Comparison of ENCODE assay signal across 8 cellular contexts in genomic region chr20:25297141-25297905, GRCh38. TPM values are rescaled to one million over a fixed set of nuclear protein-coding genes. Genes with fewer than 3 reads are reported as not detected.
A peak's percentile ranks its signal among the peaks of the same experiment; 100 is the strongest.
DNase-seq lines count a peak whose midpoint lies in the region; ATAC-seq and TF ChIP-seq lines count a peak whose summit lies in the region.

No MANE protein-coding gene starts in this region.

- 0 out of 2 replicates have a peak overlapping the region, but pooled peaks have one; percentile 30 for H3K27ac ChIP-seq in BLaER1
- no peak overlapping the region for H3K27ac ChIP-seq in SJCRH30
- H3K27ac ChIP-seq in SK-N-SH (ENCODE audit: low read depth in 2 of 2, low read length in 1 of 2) = no peak overlapping the region; a peak in 1 of 4 replicates
- no peak overlapping the region for H3K27ac ChIP-seq in psoas muscle

- TF ChIP-seq RAD21 in SK-N-SH (IDR thresholded peaks at IDR 0.05; ENCODE audit: low read length) = no peak

- H3K9ac ChIP-seq in BLaER1 = 0 out of 2 replicates have a peak overlapping the region, but pooled peaks have one; percentile 6
- no peak overlapping the region for H3K9ac ChIP-seq in SK-N-SH

- TF ChIP-seq CTCF in choroid plexus epithelial cell (conservative IDR thresholded peaks at IDR 0.05; ENCODE audit: low read depth, low read length) (no peak), SK-N-SH (IDR thresholded peaks at IDR 0.05) (no peak), psoas muscle (IDR thresholded peaks at IDR 0.05) (no peak)

- H3K4me1 ChIP-seq in BLaER1 (0 out of 2 replicates have a peak, but pooled peaks cover 7% of the 10 kb centered on the region), SJCRH30 (peaks cover 55% of the 10 kb centered on the region), SK-N-SH (ENCODE audit: control insufficient read depth in 1 of 2, insufficient read depth in 2 of 2, low read depth in 1 of 2, low read length in 1 of 2) (peaks cover 3 to 24% of the 10 kb centered on the region in 2 experiments; a peak in 1 of 4 replicates), psoas muscle (peaks cover 28% of the 10 kb centered on the region)

- intact Hi-C loops in psoas muscle (cut with DNase I) = no loop called here

- H3K4me3 ChIP-seq in BLaER1 = no peak overlapping the region
- H3K4me3 ChIP-seq in choroid plexus epithelial cell (ENCODE audit: low read depth, low read length) = no peak overlapping the region
- H3K4me3 ChIP-seq in SJCRH30 = no peak overlapping the region
- no peak overlapping the region for H3K4me3 ChIP-seq in SK-N-SH (ENCODE audit: low read depth in 2 of 2, low read length in 1 of 2)
- no peak overlapping the region for H3K4me3 ChIP-seq in psoas muscle

- H4K20me1 ChIP-seq in BLaER1 (peaks cover 18% of the 10 kb centered on the region), SK-N-SH (ENCODE audit: insufficient read depth) (no peaks in the 10 kb centered on the region; the same call in 1 of the 2 replicates)

- no peaks in the 10 kb centered on the region for H3K9me2 ChIP-seq in SK-N-SH

- H3K9me3 ChIP-seq in BLaER1 (no peaks in the 10 kb centered on the region), SJCRH30 (replicated peaks) (no peaks in the 10 kb centered on the region), SK-N-SH (no peaks in the 10 kb centered on the region), psoas muscle (no peaks in the 10 kb centered on the region)

- no peaks in the 10 kb centered on the region for H3K79me2 ChIP-seq in SK-N-SH (ENCODE audit: insufficient read depth)

- DNase-seq in GM19240 (ENCODE audit: insufficient read length, low spot score) = peak; percentile 78
- DNase-seq in choroid plexus epithelial cell (ENCODE audit: low read depth) = peak; percentile 43
- DNase-seq in SJCRH30 = no peak
- no peak for DNase-seq in SK-N-SH
- DNase-seq in psoas muscle = no peak
- DNase-seq in KBM-7 = no peak

- POLR2A ChIA-PET in SK-N-SH (lab: Yijun Ruan, JAX) = no interaction called here

- peaks cover 11% of the 10 kb centered on the region for H3F3A ChIP-seq in SK-N-SH (replicated peaks; ENCODE audit: insufficient read depth)

- in situ Hi-C loops in KBM-7 (cut with MboI; ENCODE audit: low pct_unique_long_range_greater_than_20kb, low sequenced_read_pairs) = no loop called here

- ATAC-seq in HG03060 (IDR thresholded peaks at IDR 0.05; ENCODE audit: low read depth, unreplicated experiment) (peak; percentile 59), psoas muscle (no peak)

- peaks cover 88% of the 10 kb centered on the region for H3K36me3 ChIP-seq in BLaER1
- peaks cover 14% of the 10 kb centered on the region; the same call in 1 of the 2 replicates for H3K36me3 ChIP-seq in SJCRH30
- peaks cover 15 to 29% of the 10 kb centered on the region in 2 experiments for H3K36me3 ChIP-seq in SK-N-SH (replicated peaks in 1 of 2; ENCODE audit: control insufficient read depth in 1 of 2, insufficient read depth in 2 of 2, low read length in 1 of 2)
- peaks cover 0 to 4% of the 10 kb centered on the region in 2 donors for H3K36me3 ChIP-seq in psoas muscle (ENCODE audit: insufficient read depth in 1 of 2, low read depth in 1 of 2)

- no peak overlapping the region for H2AFZ ChIP-seq in SK-N-SH (ENCODE audit: low read depth)

- no peaks in the 10 kb centered on the region for H3K27me3 ChIP-seq in BLaER1
- no peaks in the 10 kb centered on the region for H3K27me3 ChIP-seq in SJCRH30
- H3K27me3 ChIP-seq in SK-N-SH (ENCODE audit: insufficient read depth) = no peaks in the 10 kb centered on the region
- no peaks in the 10 kb centered on the region for H3K27me3 ChIP-seq in psoas muscle (ENCODE audit: insufficient read depth in 3 of 3, low read length in 2 of 3)

- CTCF ChIA-PET in SK-N-SH (lab: Yijun Ruan, JAX) = interaction anchor here (1.3 to 5.1 kb wide), 4 partner anchors 10 to 100 kb away, joined by 4 to 104 read pairs (median 10); no protein-coding TSS in a partner anchor

- TF ChIP-seq EP300 in SK-N-SH (IDR thresholded peaks at IDR 0.05; ENCODE audit: borderline replicate concordance in 1 of 2, low read depth in 1 of 2, low read length in 1 of 2) = no peak

- H3K4me2 ChIP-seq in BLaER1 = no peak overlapping the region
- no peak overlapping the region for H3K4me2 ChIP-seq in SK-N-SH

- WGBS in SK-N-SH (ENCODE audit: low lambda C conversion rate) = 89% methylated on average over 6 of the region's 10 CpGs
- 80 to 83% (median 82%) methylated on average over 10 of the region's 10 CpGs for WGBS in psoas muscle, 3 donors

TF ChIP-seq in SK-N-SH, 30 proteins besides CTCF, POLR2A, EP300 and RAD21:
- TF ChIP-seq FOSL2 (IDR thresholded peaks at IDR 0.05; ENCODE audit: borderline replicate concordance, low read depth) = no peak
- no peak for TF ChIP-seq REST (IDR thresholded peaks at IDR 0.05; ENCODE audit: low read depth, low read length)
- no peak for TF ChIP-seq FOXM1 (IDR thresholded peaks at IDR 0.05; ENCODE audit: low read depth)
- no peak for TF ChIP-seq GATA2 (CRISPR knock-in tag; IDR thresholded peaks at IDR 0.05)
- no peak for TF ChIP-seq TAF1 (IDR thresholded peaks at IDR 0.05; ENCODE audit: borderline replicate concordance, low read depth, low read length)
- TF ChIP-seq RXRA (IDR thresholded peaks at IDR 0.05; ENCODE audit: borderline replicate concordance, low read depth) = no peak
- no peak for TF ChIP-seq EZH2phosphoT487 (IDR thresholded peaks at IDR 0.05; ENCODE audit: borderline replicate concordance, low read depth)
- TF ChIP-seq IRF3 (IDR thresholded peaks at IDR 0.05; ENCODE audit: low read depth, low read length) = no peak
- TF ChIP-seq FOXJ3 (CRISPR knock-in tag; IDR thresholded peaks at IDR 0.05) = no peak
- TF ChIP-seq PBX3 (IDR thresholded peaks at IDR 0.05) = no peak
- no peak for TF ChIP-seq TEAD4 (IDR thresholded peaks at IDR 0.05; ENCODE audit: borderline replicate concordance, insufficient read depth)
- TF ChIP-seq NRF1 (IDR thresholded peaks at IDR 0.05; ENCODE audit: low read depth, low read length) = no peak
- no peak for TF ChIP-seq USF2 (IDR thresholded peaks at IDR 0.05; ENCODE audit: borderline replicate concordance, low read depth, low read length)
- no peak for TF ChIP-seq TCF12 (IDR thresholded peaks at IDR 0.05)
- TF ChIP-seq MEF2A (IDR thresholded peaks at IDR 0.05; ENCODE audit: borderline replicate concordance, low read depth) = no peak
- TF ChIP-seq POLR2AphosphoS5 (IDR thresholded peaks at IDR 0.05; ENCODE audit: low read depth, low read length) = no peak

RNA-seq across cellular contexts. Expression of gene PYGB, which starts 49.4 kb away (rescaled TPM):
- 39.1 and 42.3 TPM in 2 replicates for total RNA-seq in SJCRH30 (2014; rRNA removed; shearing (Covaris generic))
- polyA plus RNA-seq in SK-N-SH (2012; rRNA removed) (32.2 and 35.8 TPM in 2 replicates), psoas muscle (1 to 10 TPM; 4.9 to 9.5 (median 8.6) TPM)
- 16.8 and 25.0 TPM in 2 replicates for polyA plus RNA-seq in SK-N-SH (2012; cell fraction: cytosol; rRNA removed)
- polyA plus RNA-seq in SK-N-SH (2012; cell fraction: nucleus; rRNA removed) = 75.6 and 77.6 TPM in 2 replicates
- 10 to 100 TPM in 2 of 4 donors, 1 to 10 TPM in 2; 7.8 to 22.3 (median 10.6) TPM for total RNA-seq in psoas muscle

Comparison
In these comparisons a context has a peak if more than half of its experiments do, and no peak if none do; other contexts are left out.
1. DNase-seq: peak in GM19240 (single experiment) and choroid plexus epithelial cell (single experiment); none in SJCRH30 (0 of 2), SK-N-SH (single experiment), psoas muscle (0 of 2) and KBM-7 (single experiment).